ENCODE assay signal across 3 cellular contexts in the genomic region with DNA sequence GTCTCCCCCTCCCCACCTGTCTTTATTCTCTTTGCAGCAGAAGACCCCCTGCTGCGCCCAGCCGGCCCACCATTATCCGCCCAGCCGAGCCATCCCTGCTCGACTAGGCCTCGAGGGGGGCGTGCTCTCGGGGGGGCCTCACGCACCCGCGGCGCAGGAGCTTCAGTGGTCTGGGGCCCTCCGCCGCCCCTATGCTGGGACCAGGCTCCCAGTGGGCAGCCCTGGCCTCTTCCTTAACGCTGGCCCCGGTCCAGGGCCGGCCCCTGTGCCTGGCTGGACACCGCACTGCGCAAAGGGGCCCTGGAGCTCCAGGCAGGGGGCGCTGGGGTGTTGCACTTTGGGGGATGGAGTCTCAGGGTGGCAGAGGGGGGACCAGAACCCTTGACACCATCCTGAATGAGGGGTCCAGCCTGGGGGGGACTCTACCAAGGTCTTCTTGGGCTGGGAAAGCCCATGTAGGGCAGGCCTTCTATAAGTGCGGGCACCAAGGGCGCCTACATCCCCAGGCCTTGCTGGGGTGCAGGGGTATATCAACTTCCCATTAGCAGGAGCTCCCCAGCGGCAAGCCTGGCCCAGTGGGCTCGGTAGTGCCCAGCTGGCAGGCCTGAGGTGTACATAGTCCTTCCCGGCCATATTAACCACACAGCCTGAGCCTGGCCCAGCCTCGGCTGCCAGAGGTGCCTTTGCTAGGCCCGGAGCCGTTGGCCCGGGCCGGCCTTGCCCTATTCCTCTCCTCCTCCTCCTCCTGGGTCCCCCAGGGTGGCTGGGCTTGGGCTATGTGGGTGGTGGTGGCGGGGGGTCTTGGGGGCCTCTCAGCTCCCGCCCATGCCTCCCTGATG.
TF ChIP-seq lines count a peak whose summit lies in the region.

No MANE protein-coding gene starts in this region.

TF ChIP-seq in SK-N-SH, 30 proteins besides CTCF, POLR2A, EP300 and RAD21:
- TF ChIP-seq TCF12 (IDR thresholded peaks at IDR 0.05) (no peak), FOXJ3 (CRISPR knock-in tag; IDR thresholded peaks at IDR 0.05) (no peak), FOSL2 (IDR thresholded peaks at IDR 0.05; ENCODE audit: borderline replicate concordance, low read depth) (no peak)
- TF ChIP-seq, protein P1, sequence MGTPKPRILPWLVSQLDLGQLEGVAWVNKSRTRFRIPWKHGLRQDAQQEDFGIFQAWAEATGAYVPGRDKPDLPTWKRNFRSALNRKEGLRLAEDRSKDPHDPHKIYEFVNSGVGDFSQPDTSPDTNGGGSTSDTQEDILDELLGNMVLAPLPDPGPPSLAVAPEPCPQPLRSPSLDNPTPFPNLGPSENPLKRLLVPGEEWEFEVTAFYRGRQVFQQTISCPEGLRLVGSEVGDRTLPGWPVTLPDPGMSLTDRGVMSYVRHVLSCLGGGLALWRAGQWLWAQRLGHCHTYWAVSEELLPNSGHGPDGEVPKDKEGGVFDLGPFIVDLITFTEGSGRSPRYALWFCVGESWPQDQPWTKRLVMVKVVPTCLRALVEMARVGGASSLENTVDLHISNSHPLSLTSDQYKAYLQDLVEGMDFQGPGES (IDR thresholded peaks at IDR 0.05; ENCODE audit: low read depth, low read length), result no peak
- TF ChIP-seq, protein P2, sequence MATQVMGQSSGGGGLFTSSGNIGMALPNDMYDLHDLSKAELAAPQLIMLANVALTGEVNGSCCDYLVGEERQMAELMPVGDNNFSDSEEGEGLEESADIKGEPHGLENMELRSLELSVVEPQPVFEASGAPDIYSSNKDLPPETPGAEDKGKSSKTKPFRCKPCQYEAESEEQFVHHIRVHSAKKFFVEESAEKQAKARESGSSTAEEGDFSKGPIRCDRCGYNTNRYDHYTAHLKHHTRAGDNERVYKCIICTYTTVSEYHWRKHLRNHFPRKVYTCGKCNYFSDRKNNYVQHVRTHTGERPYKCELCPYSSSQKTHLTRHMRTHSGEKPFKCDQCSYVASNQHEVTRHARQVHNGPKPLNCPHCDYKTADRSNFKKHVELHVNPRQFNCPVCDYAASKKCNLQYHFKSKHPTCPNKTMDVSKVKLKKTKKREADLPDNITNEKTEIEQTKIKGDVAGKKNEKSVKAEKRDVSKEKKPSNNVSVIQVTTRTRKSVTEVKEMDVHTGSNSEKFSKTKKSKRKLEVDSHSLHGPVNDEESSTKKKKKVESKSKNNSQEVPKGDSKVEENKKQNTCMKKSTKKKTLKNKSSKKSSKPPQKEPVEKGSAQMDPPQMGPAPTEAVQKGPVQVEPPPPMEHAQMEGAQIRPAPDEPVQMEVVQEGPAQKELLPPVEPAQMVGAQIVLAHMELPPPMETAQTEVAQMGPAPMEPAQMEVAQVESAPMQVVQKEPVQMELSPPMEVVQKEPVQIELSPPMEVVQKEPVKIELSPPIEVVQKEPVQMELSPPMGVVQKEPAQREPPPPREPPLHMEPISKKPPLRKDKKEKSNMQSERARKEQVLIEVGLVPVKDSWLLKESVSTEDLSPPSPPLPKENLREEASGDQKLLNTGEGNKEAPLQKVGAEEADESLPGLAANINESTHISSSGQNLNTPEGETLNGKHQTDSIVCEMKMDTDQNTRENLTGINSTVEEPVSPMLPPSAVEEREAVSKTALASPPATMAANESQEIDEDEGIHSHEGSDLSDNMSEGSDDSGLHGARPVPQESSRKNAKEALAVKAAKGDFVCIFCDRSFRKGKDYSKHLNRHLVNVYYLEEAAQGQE (IDR thresholded peaks at IDR 0.05; ENCODE audit: low read depth, low read length), result no peak

TF ChIP-seq in SK-N-SH treated with all-trans-retinoic acid at 6 μM for 48 hours, 23 proteins besides CTCF, POLR2A, EP300 and RAD21:
- TF ChIP-seq ESRRG (CRISPR knock-in tag; IDR thresholded peaks at IDR 0.05) (no peak), RARB (CRISPR knock-in tag; IDR thresholded peaks at IDR 0.05) (no peak), BACH2 (CRISPR knock-in tag; IDR thresholded peaks at IDR 0.05; ENCODE audit: borderline replicate concordance) (no peak), ARNTL (CRISPR knock-in tag; IDR thresholded peaks at IDR 0.05; ENCODE audit: borderline replicate concordance, low read depth) (no peak), PPARA (CRISPR knock-in tag; IDR thresholded peaks at IDR 0.05; ENCODE audit: borderline replicate concordance) (no peak), SNAI2 (CRISPR knock-in tag; IDR thresholded peaks at IDR 0.05) (no peak), ZC3H10 (CRISPR knock-in tag; IDR thresholded peaks at IDR 0.05) (no peak), ZNF565 (CRISPR knock-in tag; conservative IDR thresholded peaks at IDR 0.05; ENCODE audit: low read depth) (no peak), ZFP3 (CRISPR knock-in tag; IDR thresholded peaks at IDR 0.05) (no peak), CSDC2 (CRISPR knock-in tag; IDR thresholded peaks at IDR 0.05) (no peak), OSR1 (CRISPR knock-in tag; IDR thresholded peaks at IDR 0.05) (no peak)
- TF ChIP-seq, protein P3, sequence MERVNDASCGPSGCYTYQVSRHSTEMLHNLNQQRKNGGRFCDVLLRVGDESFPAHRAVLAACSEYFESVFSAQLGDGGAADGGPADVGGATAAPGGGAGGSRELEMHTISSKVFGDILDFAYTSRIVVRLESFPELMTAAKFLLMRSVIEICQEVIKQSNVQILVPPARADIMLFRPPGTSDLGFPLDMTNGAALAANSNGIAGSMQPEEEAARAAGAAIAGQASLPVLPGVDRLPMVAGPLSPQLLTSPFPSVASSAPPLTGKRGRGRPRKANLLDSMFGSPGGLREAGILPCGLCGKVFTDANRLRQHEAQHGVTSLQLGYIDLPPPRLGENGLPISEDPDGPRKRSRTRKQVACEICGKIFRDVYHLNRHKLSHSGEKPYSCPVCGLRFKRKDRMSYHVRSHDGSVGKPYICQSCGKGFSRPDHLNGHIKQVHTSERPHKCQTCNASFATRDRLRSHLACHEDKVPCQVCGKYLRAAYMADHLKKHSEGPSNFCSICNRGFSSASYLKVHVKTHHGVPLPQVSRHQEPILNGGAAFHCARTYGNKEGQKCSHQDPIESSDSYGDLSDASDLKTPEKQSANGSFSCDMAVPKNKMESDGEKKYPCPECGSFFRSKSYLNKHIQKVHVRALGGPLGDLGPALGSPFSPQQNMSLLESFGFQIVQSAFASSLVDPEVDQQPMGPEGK (CRISPR knock-in tag; IDR thresholded peaks at IDR 0.05; ENCODE audit: borderline replicate concordance), result no peak
- TF ChIP-seq, protein P4, sequence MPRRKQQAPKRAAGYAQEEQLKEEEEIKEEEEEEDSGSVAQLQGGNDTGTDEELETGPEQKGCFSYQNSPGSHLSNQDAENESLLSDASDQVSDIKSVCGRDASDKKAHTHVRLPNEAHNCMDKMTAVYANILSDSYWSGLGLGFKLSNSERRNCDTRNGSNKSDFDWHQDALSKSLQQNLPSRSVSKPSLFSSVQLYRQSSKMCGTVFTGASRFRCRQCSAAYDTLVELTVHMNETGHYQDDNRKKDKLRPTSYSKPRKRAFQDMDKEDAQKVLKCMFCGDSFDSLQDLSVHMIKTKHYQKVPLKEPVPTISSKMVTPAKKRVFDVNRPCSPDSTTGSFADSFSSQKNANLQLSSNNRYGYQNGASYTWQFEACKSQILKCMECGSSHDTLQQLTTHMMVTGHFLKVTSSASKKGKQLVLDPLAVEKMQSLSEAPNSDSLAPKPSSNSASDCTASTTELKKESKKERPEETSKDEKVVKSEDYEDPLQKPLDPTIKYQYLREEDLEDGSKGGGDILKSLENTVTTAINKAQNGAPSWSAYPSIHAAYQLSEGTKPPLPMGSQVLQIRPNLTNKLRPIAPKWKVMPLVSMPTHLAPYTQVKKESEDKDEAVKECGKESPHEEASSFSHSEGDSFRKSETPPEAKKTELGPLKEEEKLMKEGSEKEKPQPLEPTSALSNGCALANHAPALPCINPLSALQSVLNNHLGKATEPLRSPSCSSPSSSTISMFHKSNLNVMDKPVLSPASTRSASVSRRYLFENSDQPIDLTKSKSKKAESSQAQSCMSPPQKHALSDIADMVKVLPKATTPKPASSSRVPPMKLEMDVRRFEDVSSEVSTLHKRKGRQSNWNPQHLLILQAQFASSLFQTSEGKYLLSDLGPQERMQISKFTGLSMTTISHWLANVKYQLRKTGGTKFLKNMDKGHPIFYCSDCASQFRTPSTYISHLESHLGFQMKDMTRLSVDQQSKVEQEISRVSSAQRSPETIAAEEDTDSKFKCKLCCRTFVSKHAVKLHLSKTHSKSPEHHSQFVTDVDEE (CRISPR knock-in tag; IDR thresholded peaks at IDR 0.05), result no peak

TF ChIP-seq in IMR-90, 13 proteins besides CTCF, POLR2A, EP300 and RAD21:
- no peak for TF ChIP-seq CHD1 (IDR thresholded peaks at IDR 0.05; ENCODE audit: low read depth, low read length)
- no peak for TF ChIP-seq MAFK (IDR thresholded peaks at IDR 0.05; ENCODE audit: low read depth, low read length)
- no peak for TF ChIP-seq RCOR1 (IDR thresholded peaks at IDR 0.05; ENCODE audit: insufficient replicate concordance, low read length)
- TF ChIP-seq MAZ (IDR thresholded peaks at IDR 0.05; ENCODE audit: borderline replicate concordance, low read depth, low read length), result no peak
- no peak for TF ChIP-seq MXI1 (IDR thresholded peaks at IDR 0.05; ENCODE audit: borderline replicate concordance, low read depth, low read length)
- TF ChIP-seq, protein P5, sequence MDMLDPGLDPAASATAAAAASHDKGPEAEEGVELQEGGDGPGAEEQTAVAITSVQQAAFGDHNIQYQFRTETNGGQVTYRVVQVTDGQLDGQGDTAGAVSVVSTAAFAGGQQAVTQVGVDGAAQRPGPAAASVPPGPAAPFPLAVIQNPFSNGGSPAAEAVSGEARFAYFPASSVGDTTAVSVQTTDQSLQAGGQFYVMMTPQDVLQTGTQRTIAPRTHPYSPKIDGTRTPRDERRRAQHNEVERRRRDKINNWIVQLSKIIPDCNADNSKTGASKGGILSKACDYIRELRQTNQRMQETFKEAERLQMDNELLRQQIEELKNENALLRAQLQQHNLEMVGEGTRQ (IDR thresholded peaks at IDR 0.05; ENCODE audit: low read depth, low read length), result no peak
- TF ChIP-seq FOS (IDR thresholded peaks at IDR 0.05; ENCODE audit: low read depth, low read length), result no peak
- no peak for TF ChIP-seq RFX5 (IDR thresholded peaks at IDR 0.05; ENCODE audit: low read depth, low read length)
- no peak for TF ChIP-seq BHLHE40 (IDR thresholded peaks at IDR 0.05; ENCODE audit: low read depth, low read length)
- TF ChIP-seq CEBPB (IDR thresholded peaks at IDR 0.05; ENCODE audit: low read depth, low read length), result no peak
- TF ChIP-seq NFE2L2 (IDR thresholded peaks at IDR 0.05; ENCODE audit: low read depth, low read length), result no peak
- TF ChIP-seq, protein P6, sequence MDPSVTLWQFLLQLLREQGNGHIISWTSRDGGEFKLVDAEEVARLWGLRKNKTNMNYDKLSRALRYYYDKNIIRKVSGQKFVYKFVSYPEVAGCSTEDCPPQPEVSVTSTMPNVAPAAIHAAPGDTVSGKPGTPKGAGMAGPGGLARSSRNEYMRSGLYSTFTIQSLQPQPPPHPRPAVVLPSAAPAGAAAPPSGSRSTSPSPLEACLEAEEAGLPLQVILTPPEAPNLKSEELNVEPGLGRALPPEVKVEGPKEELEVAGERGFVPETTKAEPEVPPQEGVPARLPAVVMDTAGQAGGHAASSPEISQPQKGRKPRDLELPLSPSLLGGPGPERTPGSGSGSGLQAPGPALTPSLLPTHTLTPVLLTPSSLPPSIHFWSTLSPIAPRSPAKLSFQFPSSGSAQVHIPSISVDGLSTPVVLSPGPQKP (IDR thresholded peaks at IDR 0.05; ENCODE audit: borderline replicate concordance, low read depth, low read length), result no peak
- no peak for TF ChIP-seq SMC3 (IDR thresholded peaks at IDR 0.05; ENCODE audit: low read depth, low read length)
